ENCODE assay signal across 8 cellular contexts in genomic region chr15:34341922-34342736, GRCh38. TPM values are rescaled to one million over a fixed set of nuclear protein-coding genes. Genes with fewer than 3 reads are reported as not detected.
DNase-seq lines count a peak whose midpoint lies in the region; ATAC-seq and TF ChIP-seq lines count a peak whose summit lies in the region.

No MANE protein-coding gene starts in this region.

- peaks cover 6% of the 10 kb centered on the region for H3K36me3 ChIP-seq in CD8-positive, alpha-beta memory T cell (ENCODE audit: insufficient read depth, low read length)
- peaks cover 30% of the 10 kb centered on the region for H3K36me3 ChIP-seq in neutrophil

- H3K4me1 Mint-ChIP-seq in CD8-positive, alpha-beta memory T cell: peaks cover 21 to 29% (median 25%) of the 10 kb centered on the region in 3 donors
- H3K4me1 Mint-ChIP-seq in endothelial cell (ENCODE audit: unreplicated experiment): peaks cover 9% of the 10 kb centered on the region

- H3K9me3 ChIP-seq in CD8-positive, alpha-beta memory T cell (ENCODE audit: low read length): no peaks in the 10 kb centered on the region
- H3K9me3 ChIP-seq in neutrophil: no peaks in the 10 kb centered on the region

- TF ChIP-seq CTCF in endothelial cell (IDR thresholded peaks at IDR 0.05; ENCODE audit: unreplicated experiment) (no peak), neutrophil (IDR thresholded peaks at IDR 0.05) (no peak)

- H3K4me1 ChIP-seq in CD8-positive, alpha-beta memory T cell (ENCODE audit: insufficient read depth, low read length): peaks cover 19% of the 10 kb centered on the region
- H3K4me1 ChIP-seq in neutrophil (ENCODE audit: control insufficient read depth in 1 of 2, insufficient read depth in 1 of 2, low read depth in 1 of 2, low read length in 1 of 2): peaks cover 44% of the 10 kb centered on the region in 2 experiments

- peak overlapping the region; percentile 82 for H3K4me3 ChIP-seq in CD8-positive, alpha-beta memory T cell (ENCODE audit: low read length)
- peak overlapping the region; percentile 85 for H3K4me3 ChIP-seq in neutrophil (ENCODE audit: low read depth in 1 of 2, low read length in 1 of 2)

- peak overlapping the region in 1 of 7 donors; percentile 75 for H3K4me3 Mint-ChIP-seq in CD8-positive, alpha-beta memory T cell
- peak overlapping the region; percentile 93 for H3K4me3 Mint-ChIP-seq in endothelial cell (ENCODE audit: unreplicated experiment)

- ATAC-seq in HG02588 (IDR thresholded peaks at IDR 0.05; ENCODE audit: unreplicated experiment) (no peak), HG02973 (IDR thresholded peaks at IDR 0.05; ENCODE audit: unreplicated experiment) (no peak), GM21360 (IDR thresholded peaks at IDR 0.05; ENCODE audit: unreplicated experiment) (no peak)

- peaks cover 0 to 2% of the 10 kb centered on the region in 2 donors for H3K27me3 Mint-ChIP-seq in CD8-positive, alpha-beta memory T cell
- H3K27me3 Mint-ChIP-seq in endothelial cell (ENCODE audit: unreplicated experiment): peaks cover 4% of the 10 kb centered on the region

- no peaks in the 10 kb centered on the region for H3K27me3 ChIP-seq in CD8-positive, alpha-beta memory T cell (ENCODE audit: insufficient read depth, low read length, poor library complexity, severe bottlenecking)
- H3K27me3 ChIP-seq in neutrophil: no peaks in the 10 kb centered on the region

- peaks cover 0 to 32% (median 0%) of the 10 kb centered on the region in 3 donors for H3K36me3 Mint-ChIP-seq in CD8-positive, alpha-beta memory T cell
- H3K36me3 Mint-ChIP-seq in endothelial cell (ENCODE audit: low read depth, unreplicated experiment): peaks cover 15% of the 10 kb centered on the region

- no peak for DNase-seq in CD8-positive, alpha-beta memory T cell
- DNase-seq in NAMALWA (ENCODE audit: low spot score) (peak; percentile 26), endothelial cell (ENCODE audit: low spot score) (no peak)
- no peak for DNase-seq in stimulated activated CD8-positive, alpha-beta memory T cell treated with anti-CD3 and anti-CD28 coated beads, Interleukin-4, amount 100 ng/mL, for 48 hours

- peak overlapping the region in 6 of 8 donors; percentile 83 to 92 (median 88) for H3K27ac Mint-ChIP-seq in CD8-positive, alpha-beta memory T cell
- H3K27ac Mint-ChIP-seq in endothelial cell (ENCODE audit: unreplicated experiment): peak overlapping the region; percentile 80

- no peaks in the 10 kb centered on the region for H3K9me3 Mint-ChIP-seq in CD8-positive, alpha-beta memory T cell
- H3K9me3 Mint-ChIP-seq in endothelial cell (ENCODE audit: unreplicated experiment): no peaks in the 10 kb centered on the region

- peak overlapping the region; percentile 79 for H3K27ac ChIP-seq in CD8-positive, alpha-beta memory T cell (ENCODE audit: low read depth, low read length)
- H3K27ac ChIP-seq in neutrophil: peak overlapping the region; percentile 94

- CTCF ChIA-PET in CD8-positive, alpha-beta memory T cell (lab: Charles Lee): interaction anchor here (0.6 to 4.8 kb wide), 15 partner anchors 8 to 153 kb away, joined by 3 to 60 read pairs (median 5); partner anchors contain the start of genes KATNBL1 and LPCAT4

- POLR2A ChIA-PET in CD8-positive, alpha-beta memory T cell (lab: Charles Lee): interaction anchor here (0.7 to 1.8 kb wide), 3 partner anchors 25 to 303 kb away, joined by 4 to 32 read pairs (median 9); partner anchors contain the start of genes AVEN, GOLGA8A and LPCAT4

RNA-seq across cellular contexts. Expression of gene NOP10, which starts 0.8 kb away (rescaled TPM):
- 100 to 1,000 TPM; 284 to 292 TPM for total RNA-seq in CD8-positive, alpha-beta memory T cell
- polyA plus RNA-seq in CD8-positive, alpha-beta memory T cell: 294 TPM
- total RNA-seq in endothelial cell (ENCODE audit: unreplicated experiment): 191 TPM

RNA-seq across cellular contexts. Expression of gene NUTM1, which starts 1.0 kb away (rescaled TPM):
- total RNA-seq in CD8-positive, alpha-beta memory T cell: not detected
- not detected for polyA plus RNA-seq in CD8-positive, alpha-beta memory T cell
- total RNA-seq in endothelial cell (ENCODE audit: unreplicated experiment): not detected

RNA-seq across cellular contexts. Expression of gene SLC12A6, which starts 4.5 kb away (rescaled TPM):
- total RNA-seq in CD8-positive, alpha-beta memory T cell: 10 to 100 TPM; 19.2 to 20.6 TPM
- polyA plus RNA-seq in CD8-positive, alpha-beta memory T cell: 7.1 TPM
- 22.4 TPM for total RNA-seq in endothelial cell (ENCODE audit: unreplicated experiment)

RNA-seq across cellular contexts. Expression of gene LPCAT4, which starts 24.9 kb away (rescaled TPM):
- total RNA-seq in CD8-positive, alpha-beta memory T cell: 10 to 100 TPM; 49.5 to 57.4 TPM
- polyA plus RNA-seq in CD8-positive, alpha-beta memory T cell: 17.4 TPM
- 32.4 TPM for total RNA-seq in endothelial cell (ENCODE audit: unreplicated experiment)
